Comparison of ENCODE assay signal across 1 cellular context in genomic region chr9:34170252-34170915, GRCh38.
TF ChIP-seq lines count a peak whose summit lies in the region.

No MANE protein-coding gene starts in this region.

TF ChIP-seq in HepG2, 621 proteins besides CTCF, POLR2A, EP300 and RAD21:
- TF ChIP-seq ARID3A (IDR thresholded peaks at IDR 0.05; ENCODE audit: low read depth, low read length) (no peak), ZNF687 (CRISPR knock-in tag; IDR thresholded peaks at IDR 0.05) (no peak), PATZ1 (CRISPR knock-in tag; IDR thresholded peaks at IDR 0.05) (no peak), PRDM15 (CRISPR knock-in tag; IDR thresholded peaks at IDR 0.05) (no peak), ZBTB34 (CRISPR knock-in tag; IDR thresholded peaks at IDR 0.05) (no peak), E2F2 (CRISPR knock-in tag; IDR thresholded peaks at IDR 0.05; ENCODE audit: borderline replicate concordance) (no peak)
TF ChIP-seq in HepG2: peak in this region for 0.
